Comparison of ENCODE assay signal across 1 cellular context in genomic region chr5:98774192-98775046, GRCh38.
TF ChIP-seq lines count a peak whose summit lies in the region.

No MANE protein-coding gene starts in this region.

TF ChIP-seq in HepG2, 621 proteins besides CTCF, POLR2A, EP300 and RAD21 (continued from another document and continues in another):
- TF ChIP-seq ATF7 (IDR thresholded peaks at IDR 0.05) (no peak), ATF7 (CRISPR knock-in tag; IDR thresholded peaks at IDR 0.05) (no peak), PHF20 (CRISPR knock-in tag; IDR thresholded peaks at IDR 0.05) (no peak), CENPT (CRISPR knock-in tag; IDR thresholded peaks at IDR 0.05; ENCODE audit: low read depth) (no peak), GLI4 (CRISPR knock-in tag; IDR thresholded peaks at IDR 0.05; ENCODE audit: borderline replicate concordance) (no peak), ZNF652 (CRISPR knock-in tag; IDR thresholded peaks at IDR 0.05; ENCODE audit: borderline replicate concordance, low read depth) (no peak), ZNF615 (CRISPR knock-in tag; IDR thresholded peaks at IDR 0.05; ENCODE audit: borderline replicate concordance) (no peak), DPF2 (CRISPR knock-in tag; IDR thresholded peaks at IDR 0.05; ENCODE audit: borderline replicate concordance, low read depth) (no peak), ZNF282 (IDR thresholded peaks at IDR 0.05; ENCODE audit: partially characterized antibody) (no peak), SAFB2 (CRISPR knock-in tag; IDR thresholded peaks at IDR 0.05; ENCODE audit: borderline replicate concordance, low read depth) (no peak), AGO1 (IDR thresholded peaks at IDR 0.05; ENCODE audit: low read depth, low read length, poor library complexity, severe bottlenecking) (no peak), ZNF720 (CRISPR knock-in tag; IDR thresholded peaks at IDR 0.05) (no peak), GZF1 (CRISPR knock-in tag; IDR thresholded peaks at IDR 0.05) (no peak), ZNF605 (CRISPR knock-in tag; IDR thresholded peaks at IDR 0.05) (no peak), SNAPC2 (CRISPR knock-in tag; IDR thresholded peaks at IDR 0.05) (no peak), AFF4 (CRISPR knock-in tag; IDR thresholded peaks at IDR 0.05) (no peak), ARID5B (CRISPR knock-in tag; IDR thresholded peaks at IDR 0.05) (peak; percentile 37; the same call in 1 of the 2 replicates), LCORL (IDR thresholded peaks at IDR 0.05) (no peak), LCORL (CRISPR knock-in tag; IDR thresholded peaks at IDR 0.05) (peak; percentile 47; the same call in 1 of the 2 replicates), AGO2 (optimal IDR thresholded peaks at IDR 0.05; ENCODE audit: low read depth, low read length) (no peak), TP53 (CRISPR knock-in tag; conservative IDR thresholded peaks at IDR 0.05) (no peak), U2AF1 (optimal IDR thresholded peaks at IDR 0.05; ENCODE audit: low read depth, low read length) (no peak), FOXP1 (IDR thresholded peaks at IDR 0.05) (no peak), FOXP1 (CRISPR knock-in tag; IDR thresholded peaks at IDR 0.05) (peak; percentile 44; the same call in 1 of the 2 replicates), JARID2 (CRISPR knock-in tag; IDR thresholded peaks at IDR 0.05; ENCODE audit: insufficient replicate concordance) (no peak), HNF4A (CRISPR knock-in tag; IDR thresholded peaks at IDR 0.05) (no peak), MTERF4 (CRISPR knock-in tag; IDR thresholded peaks at IDR 0.05) (no peak), ZNF280D (CRISPR knock-in tag; IDR thresholded peaks at IDR 0.05) (no peak), JUN (CRISPR knock-in tag; IDR thresholded peaks at IDR 0.05) (no peak), THAP11 (CRISPR knock-in tag; IDR thresholded peaks at IDR 0.05) (0 out of 2 replicates have a peak, but pooled peaks have one; percentile 18), HNRNPK (IDR thresholded peaks at IDR 0.05; ENCODE audit: low read depth, low read length, poor library complexity, severe bottlenecking) (no peak), MED8 (CRISPR knock-in tag; IDR thresholded peaks at IDR 0.05; ENCODE audit: insufficient replicate concordance) (no peak), EZH2 (conservative IDR thresholded peaks at IDR 0.05; ENCODE audit: low read depth, low read length) (no peak), NRL (CRISPR knock-in tag; IDR thresholded peaks at IDR 0.05; ENCODE audit: borderline replicate concordance) (peak; percentile 47; the same call in 1 of the 2 replicates), NR2C2 (CRISPR knock-in tag; IDR thresholded peaks at IDR 0.05; ENCODE audit: borderline replicate concordance) (no peak), IKZF4 (CRISPR knock-in tag; IDR thresholded peaks at IDR 0.05; ENCODE audit: borderline replicate concordance, low read depth, not compliant biosample characterization) (no peak), ZNF644 (CRISPR knock-in tag; IDR thresholded peaks at IDR 0.05; ENCODE audit: low read depth) (no peak), MLX (CRISPR knock-in tag; IDR thresholded peaks at IDR 0.05) (no peak)
- TF ChIP-seq, protein P1, sequence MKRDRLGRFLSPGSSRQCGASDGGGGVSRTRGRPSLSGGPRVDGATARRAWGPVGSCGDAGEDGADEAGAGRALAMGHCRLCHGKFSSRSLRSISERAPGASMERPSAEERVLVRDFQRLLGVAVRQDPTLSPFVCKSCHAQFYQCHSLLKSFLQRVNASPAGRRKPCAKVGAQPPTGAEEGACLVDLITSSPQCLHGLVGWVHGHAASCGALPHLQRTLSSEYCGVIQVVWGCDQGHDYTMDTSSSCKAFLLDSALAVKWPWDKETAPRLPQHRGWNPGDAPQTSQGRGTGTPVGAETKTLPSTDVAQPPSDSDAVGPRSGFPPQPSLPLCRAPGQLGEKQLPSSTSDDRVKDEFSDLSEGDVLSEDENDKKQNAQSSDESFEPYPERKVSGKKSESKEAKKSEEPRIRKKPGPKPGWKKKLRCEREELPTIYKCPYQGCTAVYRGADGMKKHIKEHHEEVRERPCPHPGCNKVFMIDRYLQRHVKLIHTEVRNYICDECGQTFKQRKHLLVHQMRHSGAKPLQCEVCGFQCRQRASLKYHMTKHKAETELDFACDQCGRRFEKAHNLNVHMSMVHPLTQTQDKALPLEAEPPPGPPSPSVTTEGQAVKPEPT (CRISPR knock-in tag; IDR thresholded peaks at IDR 0.05; ENCODE audit: low read depth) = no peak
- TF ChIP-seq, protein P2, sequence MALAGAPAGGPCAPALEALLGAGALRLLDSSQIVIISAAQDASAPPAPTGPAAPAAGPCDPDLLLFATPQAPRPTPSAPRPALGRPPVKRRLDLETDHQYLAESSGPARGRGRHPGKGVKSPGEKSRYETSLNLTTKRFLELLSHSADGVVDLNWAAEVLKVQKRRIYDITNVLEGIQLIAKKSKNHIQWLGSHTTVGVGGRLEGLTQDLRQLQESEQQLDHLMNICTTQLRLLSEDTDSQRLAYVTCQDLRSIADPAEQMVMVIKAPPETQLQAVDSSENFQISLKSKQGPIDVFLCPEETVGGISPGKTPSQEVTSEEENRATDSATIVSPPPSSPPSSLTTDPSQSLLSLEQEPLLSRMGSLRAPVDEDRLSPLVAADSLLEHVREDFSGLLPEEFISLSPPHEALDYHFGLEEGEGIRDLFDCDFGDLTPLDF (CRISPR knock-in tag; IDR thresholded peaks at IDR 0.05) = no peak
- TF ChIP-seq, protein P3, sequence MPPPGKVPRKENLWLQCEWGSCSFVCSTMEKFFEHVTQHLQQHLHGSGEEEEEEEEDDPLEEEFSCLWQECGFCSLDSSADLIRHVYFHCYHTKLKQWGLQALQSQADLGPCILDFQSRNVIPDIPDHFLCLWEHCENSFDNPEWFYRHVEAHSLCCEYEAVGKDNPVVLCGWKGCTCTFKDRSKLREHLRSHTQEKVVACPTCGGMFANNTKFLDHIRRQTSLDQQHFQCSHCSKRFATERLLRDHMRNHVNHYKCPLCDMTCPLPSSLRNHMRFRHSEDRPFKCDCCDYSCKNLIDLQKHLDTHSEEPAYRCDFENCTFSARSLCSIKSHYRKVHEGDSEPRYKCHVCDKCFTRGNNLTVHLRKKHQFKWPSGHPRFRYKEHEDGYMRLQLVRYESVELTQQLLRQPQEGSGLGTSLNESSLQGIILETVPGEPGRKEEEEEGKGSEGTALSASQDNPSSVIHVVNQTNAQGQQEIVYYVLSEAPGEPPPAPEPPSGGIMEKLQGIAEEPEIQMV (CRISPR knock-in tag; IDR thresholded peaks at IDR 0.05; ENCODE audit: low read depth) = no peak
- TF ChIP-seq, protein P4, sequence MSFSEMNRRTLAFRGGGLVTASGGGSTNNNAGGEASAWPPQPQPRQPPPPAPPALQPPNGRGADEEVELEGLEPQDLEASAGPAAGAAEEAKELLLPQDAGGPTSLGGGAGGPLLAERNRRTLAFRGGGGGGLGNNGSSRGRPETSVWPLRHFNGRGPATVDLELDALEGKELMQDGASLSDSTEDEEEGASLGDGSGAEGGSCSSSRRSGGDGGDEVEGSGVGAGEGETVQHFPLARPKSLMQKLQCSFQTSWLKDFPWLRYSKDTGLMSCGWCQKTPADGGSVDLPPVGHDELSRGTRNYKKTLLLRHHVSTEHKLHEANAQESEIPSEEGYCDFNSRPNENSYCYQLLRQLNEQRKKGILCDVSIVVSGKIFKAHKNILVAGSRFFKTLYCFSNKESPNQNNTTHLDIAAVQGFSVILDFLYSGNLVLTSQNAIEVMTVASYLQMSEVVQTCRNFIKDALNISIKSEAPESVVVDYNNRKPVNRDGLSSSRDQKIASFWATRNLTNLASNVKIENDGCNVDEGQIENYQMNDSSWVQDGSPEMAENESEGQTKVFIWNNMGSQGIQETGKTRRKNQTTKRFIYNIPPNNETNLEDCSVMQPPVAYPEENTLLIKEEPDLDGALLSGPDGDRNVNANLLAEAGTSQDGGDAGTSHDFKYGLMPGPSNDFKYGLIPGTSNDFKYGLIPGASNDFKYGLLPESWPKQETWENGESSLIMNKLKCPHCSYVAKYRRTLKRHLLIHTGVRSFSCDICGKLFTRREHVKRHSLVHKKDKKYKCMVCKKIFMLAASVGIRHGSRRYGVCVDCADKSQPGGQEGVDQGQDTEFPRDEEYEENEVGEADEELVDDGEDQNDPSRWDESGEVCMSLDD (CRISPR knock-in tag; IDR thresholded peaks at IDR 0.05; ENCODE audit: borderline replicate concordance) = no peak
